In genomic region chr15:101027920-101028319, GRCh38 we compare ENCODE assay signal across 22 cellular contexts.
DNase-seq lines count a peak whose midpoint lies in the region; TF ChIP-seq lines count a peak whose summit lies in the region.
"Had no signal": no experiment of that assay in that cellular context is flagged by ENCODE, and none has a peak within 500 bp of the region (broad histone marks: within the 10 kb centered on the region; RNA-seq: fewer than 3 reads in every experiment).

No MANE protein-coding gene starts in this region.

- peaks cover 2 to 3% of the 10 kb centered on the region in 2 experiments; a peak in 2 of 4 replicates for H3K4me1 Mint-ChIP-seq in H9
- H3K4me1 Mint-ChIP-seq: activated CD4-positive, alpha-beta T cell treated with anti-CD3 and anti-CD28 coated beads, Interleukin-2, amount 10 ng/mL, durations not matched to agents 24 days and 14 days; activated naive CD4-positive, alpha-beta T cell treated with anti-CD3 and anti-CD28 coated beads, Interleukin-2, amount 50 U/mL, for 24 hours had no signal

- H4K91ac ChIP-seq in H9 (ENCODE audit: insufficient read length, low read depth, low read length): no peak overlapping the region

- H2BK15ac ChIP-seq in H9 (ENCODE audit: low read depth, low read length): no peak overlapping the region

- H3K27ac ChIP-seq in H9 (ENCODE audit: insufficient read length, low read depth, low read length) (no peak overlapping the region), prostate gland (no peak overlapping the region)
- H3K27ac ChIP-seq: colonic mucosa, HL-60, lower lobe of right lung had no signal

- H3K23ac ChIP-seq in H9 (ENCODE audit: insufficient read length, low read depth, low read length): no peak overlapping the region

- no peak overlapping the region for H3K18ac ChIP-seq in H9 (ENCODE audit: insufficient read length, low read depth, low read length)

- no peak overlapping the region for H4K8ac ChIP-seq in H9 (replicated peaks; ENCODE audit: insufficient read length, low read depth, low read length)

- H3K23me2 ChIP-seq in H9 (ENCODE audit: insufficient read length, low read depth, low read length, poor library complexity, severe bottlenecking): no peaks in the 10 kb centered on the region

- no peak overlapping the region for H3K14ac ChIP-seq in H9 (ENCODE audit: insufficient read depth, low read length)

- no peak overlapping the region for H3K56ac ChIP-seq in H9 (ENCODE audit: insufficient read length, low read depth, low read length)

- no peak overlapping the region for H4K5ac ChIP-seq in H9 (ENCODE audit: insufficient read length, low read depth, low read length)

- H3K36me3 Mint-ChIP-seq in H9 (ENCODE audit: insufficient read depth in 1 of 3, low read depth in 3 of 3): no peaks in the 10 kb centered on the region; a peak in 1 of 7 replicates
- H3K36me3 Mint-ChIP-seq: activated naive CD4-positive, alpha-beta T cell treated with anti-CD3 and anti-CD28 coated beads, Interleukin-2, amount 50 U/mL, for 24 hours had no signal

- H2BK120ac ChIP-seq in H9 (ENCODE audit: low read depth, low read length, poor library complexity, severe bottlenecking): no peak overlapping the region

- no peak for TF ChIP-seq POLR2A in prostate gland (IDR thresholded peaks at IDR 0.05)

- no peaks in the 10 kb centered on the region for H3K79me1 ChIP-seq in H9 (ENCODE audit: insufficient read depth, low read depth, low read length, poor library complexity, severe bottlenecking)

- no peak overlapping the region for H2AK5ac ChIP-seq in H9 (ENCODE audit: insufficient read length, low read length)

- H2BK12ac ChIP-seq in H9 (ENCODE audit: insufficient read length, low read depth, low read length): no peak overlapping the region

- no peak overlapping the region for H3K4ac ChIP-seq in H9 (ENCODE audit: low read depth, low read length)

- H3K27ac Mint-ChIP-seq in H9: peak overlapping the region in 1 of 3 experiments; percentile 13; a peak in 1 of 7 replicates
- H3K27ac Mint-ChIP-seq: activated CD4-positive, alpha-beta T cell treated with anti-CD3 and anti-CD28 coated beads, Interleukin-2, amount 10 ng/mL, durations not matched to agents 24 days and 14 days; activated naive CD4-positive, alpha-beta T cell treated with anti-CD3 and anti-CD28 coated beads, Interleukin-2, amount 50 U/mL, for 24 hours; activated T-helper 2 cell treated with anti-CD3 and anti-CD28 coated beads, Interferon-gamma antibody, Interleukin-2, Interleukin-4, amounts not matched to agents 10 μg/mL and 5 μg/mL and 100 μg/mL, durations not matched to agents 14 hours and 24 hours and 36 hours; progenitor cell of endocrine pancreas; T-helper 2 cell treated with Interferon-gamma antibody and Interleukin-4, amounts not matched to agents 5 μg/mL and 100 μg/mL, for 36 hours had no signal

- peak; percentile 20 for DNase-seq in H9
- peak; percentile 8 for DNase-seq in activated CD8-positive, alpha-beta memory T cell treated with anti-CD3 and anti-CD28 coated beads, Interleukin-2, amount 50 U/mL, for 48 hours
- peak; percentile 9 for DNase-seq in mucosa of gallbladder (ENCODE audit: low spot score)
- peak; percentile 4 for DNase-seq in stimulated activated CD8-positive, alpha-beta memory T cell treated with anti-CD3 and anti-CD28 coated beads, Interleukin-4, amount 100 ng/mL, for 48 hours
- no peak for DNase-seq in NCI-H2107 (lab: John Stamatoyannopoulos, UW)
- DNase-seq in T-helper 2 cell: no peak
- no peak for DNase-seq in prostate gland (ENCODE audit: low spot score)
- DNase-seq in G401 (ENCODE audit: low spot score): no peak
- DNase-seq: activated CD4-positive, alpha-beta T cell treated with anti-CD3 and anti-CD28 coated beads, Interleukin-2, amount 10 ng/mL, durations not matched to agents 24 days and 14 days; amygdala; effector memory CD4-positive, alpha-beta T cell; erythroblast; lower lobe of right lung; NCI-H510A; stimulated activated naive CD8-positive, alpha-beta T cell treated with anti-CD3 and anti-CD28 coated beads, Interleukin-15, Interleukin-2, amounts not matched to agents 100 U/mL and 50 U/mL, for 24 hours had no signal

- H3K4me3 Mint-ChIP-seq in H9: no peak overlapping the region
- H3K4me3 Mint-ChIP-seq: activated CD4-positive, alpha-beta T cell treated with anti-CD3 and anti-CD28 coated beads, Interleukin-2, amount 10 ng/mL, durations not matched to agents 24 days and 14 days; activated naive CD4-positive, alpha-beta T cell treated with anti-CD3 and anti-CD28 coated beads, Interleukin-2, amount 50 U/mL, for 24 hours; T-helper 2 cell treated with Interferon-gamma antibody and Interleukin-4, amounts not matched to agents 5 μg/mL and 100 μg/mL, for 36 hours had no signal

- H4K20me1 ChIP-seq in H9 (ENCODE audit: control insufficient read depth, insufficient read depth, insufficient read length): no peaks in the 10 kb centered on the region

- in situ Hi-C loops in G401 (cut with HindIII; ENCODE audit: low sequenced_read_pairs): no loop called here

- no peaks in the 10 kb centered on the region for H3K9me3 Mint-ChIP-seq in H9
- H3K9me3 Mint-ChIP-seq: activated CD4-positive, alpha-beta T cell treated with anti-CD3 and anti-CD28 coated beads, Interleukin-2, amount 10 ng/mL, durations not matched to agents 24 days and 14 days; activated naive CD4-positive, alpha-beta T cell treated with anti-CD3 and anti-CD28 coated beads, Interleukin-2, amount 50 U/mL, for 24 hours; activated T-helper 2 cell treated with anti-CD3 and anti-CD28 coated beads, Interferon-gamma antibody, Interleukin-2, Interleukin-4, amounts not matched to agents 10 μg/mL and 5 μg/mL and 100 μg/mL, durations not matched to agents 14 hours and 24 hours and 36 hours; T-helper 2 cell treated with Interferon-gamma antibody and Interleukin-4, amounts not matched to agents 5 μg/mL and 100 μg/mL, for 36 hours had no signal

- H3K9me3 ChIP-seq in H9 (ENCODE audit: control insufficient read depth, low read depth, low read length) (no peaks in the 10 kb centered on the region), prostate gland (no peaks in the 10 kb centered on the region)
- H3K9me3 ChIP-seq: BE2C, colonic mucosa, lower lobe of right lung had no signal

- WGBS in H9 (ENCODE audit: extremely low coverage, insufficient read length, low lambda C conversion rate): no CpG with 5 or more reads among the region's 13 CpGs
- 54% methylated on average over 13 of the region's 13 CpGs for WGBS in prostate gland

- no peaks in the 10 kb centered on the region; the same call in 1 of the 2 replicates for H3K4me1 ChIP-seq in H9 (ENCODE audit: insufficient read depth, low read length)
- no peaks in the 10 kb centered on the region for H3K4me1 ChIP-seq in prostate gland (replicated peaks)
- H3K4me1 ChIP-seq: BE2C, colonic mucosa had no signal

- intact Hi-C loops in prostate gland (cut with DNase I): no loop called here

- peaks cover 7% of the 10 kb centered on the region for H3K27me3 Mint-ChIP-seq in H9 (ENCODE audit: low read depth)

- no peak overlapping the region for H2BK5ac ChIP-seq in H9 (ENCODE audit: insufficient read length, low read length)

- H3K36me3 ChIP-seq in prostate gland: peaks cover 0 to 3% of the 10 kb centered on the region in 2 donors
- H3K36me3 ChIP-seq: BE2C, colonic mucosa had no signal

- no peak overlapping the region for H3K4me2 ChIP-seq in H9 (ENCODE audit: insufficient read depth, insufficient read length, low read length)

- H3K9ac ChIP-seq in H9 (ENCODE audit: extremely low read depth, insufficient read length, low read length): no peak overlapping the region

- no peaks in the 10 kb centered on the region for H3K79me2 ChIP-seq in H9 (ENCODE audit: insufficient read depth, low read length)

- H3K27me3 ChIP-seq in H9 (ENCODE audit: insufficient read depth, low read length) (no peaks in the 10 kb centered on the region), prostate gland (replicated peaks; ENCODE audit: insufficient read depth) (no peaks in the 10 kb centered on the region)
- H3K27me3 ChIP-seq: BE2C, colonic mucosa had no signal

- no peak overlapping the region for H3K4me3 ChIP-seq in prostate gland
- H3K4me3 ChIP-seq: colonic mucosa, lower lobe of right lung had no signal

- no peak overlapping the region for H2AFZ ChIP-seq in H9 (ENCODE audit: low read length)

- no peak overlapping the region for H2BK20ac ChIP-seq in H9 (ENCODE audit: low read depth, low read length, poor library complexity, severe bottlenecking)

- TF ChIP-seq CTCF in H9 (conservative IDR thresholded peaks at IDR 0.05) (no peak), prostate gland (IDR thresholded peaks at IDR 0.05) (no peak)

- no peak overlapping the region for H3T11ph ChIP-seq in H9 (ENCODE audit: low read length)

Comparison
In these comparisons a context has a peak if more than half of its experiments do, and no peak if none do; other contexts are left out.
1. DNase-seq: peak in H9 (single experiment), activated CD8-positive, alpha-beta memory T cell treated with anti-CD3 and anti-CD28 coated beads, Interleukin-2, amount 50 U/mL, for 48 hours (single experiment), mucosa of gallbladder (single experiment) and stimulated activated CD8-positive, alpha-beta memory T cell treated with anti-CD3 and anti-CD28 coated beads, Interleukin-4, amount 100 ng/mL, for 48 hours (single experiment); none in NCI-H2107 (single experiment), T-helper 2 cell (0 of 5), prostate gland (single experiment) and G401 (single experiment).